32 cellular contexts compared by ENCODE assay signal in genomic region chr1:54136269-54136896, GRCh38. TPM values are rescaled to one million over a fixed set of nuclear protein-coding genes. Genes with fewer than 3 reads are reported as not detected.
A peak's percentile ranks its signal among the peaks of the same experiment; 100 is the strongest.
DNase-seq lines count a peak whose midpoint lies in the region; ATAC-seq, FAIRE-seq and TF ChIP-seq lines count a peak whose summit lies in the region.
"Had no signal": no experiment of that assay in that cellular context is flagged by ENCODE, and none has a peak within 500 bp of the region (broad histone marks: within the 10 kb centered on the region; RNA-seq: fewer than 3 reads in every experiment).

No MANE protein-coding gene starts in this region.

- no peak overlapping the region for H3K56ac ChIP-seq in H1 (replicated peaks; ENCODE audit: insufficient read length, low read depth, low read length)

- no peak for ATAC-seq in naive thymus-derived CD4-positive, alpha-beta T cell
- ATAC-seq: activated naive CD4-positive, alpha-beta T cell treated with anti-CD3 and anti-CD28 coated beads, Interleukin-2, amount 50 U/mL, for 72 hours; gastrocnemius medialis; K562; natural killer cell had no signal

- H3K9me3 ChIP-seq in mammary epithelial cell (replicated peaks; ENCODE audit: insufficient read depth, low read length) = no peaks in the 10 kb centered on the region
- H3K9me3 ChIP-seq in H1 (ENCODE audit: insufficient read depth in 2 of 2, low read depth in 1 of 2, low read length in 1 of 2) = no peaks in the 10 kb centered on the region
- H3K9me3 ChIP-seq in naive thymus-derived CD4-positive, alpha-beta T cell (ENCODE audit: control insufficient read depth in 2 of 3, low read length in 3 of 3) = no peaks in the 10 kb centered on the region
- H3K9me3 ChIP-seq: gastrocnemius medialis had no signal

- dilution Hi-C loops in mammary epithelial cell (cut with HindIII; ENCODE audit: low sequenced_read_pairs) = loop anchor here (5.0 kb wide), 1 partner anchor 36 kb away; no protein-coding TSS in a partner anchor

- peak overlapping the region; percentile 88; the same call in 1 of the 2 replicates for H2BK15ac ChIP-seq in H1 (ENCODE audit: low read length)

- H3K9me3 Mint-ChIP-seq in MCF 10A (ENCODE audit: unreplicated experiment) (no peaks in the 10 kb centered on the region), neural crest cell (no peaks in the 10 kb centered on the region)
- H3K9me3 Mint-ChIP-seq in naive thymus-derived CD4-positive, alpha-beta T cell = no peaks in the 10 kb centered on the region
- no peaks in the 10 kb centered on the region for H3K9me3 Mint-ChIP-seq in activated T-cell treated with anti-CD3 and anti-CD28 coated beads, Interleukin-2, amount 50 U/mL, for 24 hours
- H3K9me3 Mint-ChIP-seq: activated CD4-positive, alpha-beta memory T cell treated with anti-CD3 and anti-CD28 coated beads, Interleukin-2, amount 10 ng/mL, durations not matched to agents 7 days and 5 days; activated naive CD4-positive, alpha-beta T cell treated with anti-CD3 and anti-CD28 coated beads, Interleukin-2, amount 50 U/mL, for 72 hours; natural killer cell; T-helper 1 cell treated with Interleukin-12 subunit alpha and Interleukin-12 subunit beta and Interleukin-4 antibody, amounts not matched to agents 30 μg/mL and 1 μg/mL, for 36 hours had no signal

- peak overlapping the region; percentile 44; the same call in 1 of the 2 replicates for H2BK5ac ChIP-seq in H1 (ENCODE audit: low read depth, low read length)

- no peak overlapping the region for H3K9ac ChIP-seq in mammary epithelial cell (ENCODE audit: insufficient read depth, low read length)
- H3K9ac ChIP-seq in H1 (replicated peaks in 1 of 4; ENCODE audit: extremely low read depth in 1 of 4, low read depth in 3 of 4, low read length in 3 of 4) = peak overlapping the region in 1 of 4 experiments; percentile 29; a peak in 1 of 7 replicates
- H3K9ac ChIP-seq: parathyroid adenoma had no signal

- peak overlapping the region; percentile 60 for H4K91ac ChIP-seq in H1 (replicated peaks; ENCODE audit: insufficient read length, low read length)

- peak overlapping the region; percentile 82; the same call in 1 of the 2 replicates for H2BK12ac ChIP-seq in H1 (ENCODE audit: low read depth, low read length)

- intact Hi-C loops in MCF 10A (cut with micrococcal nuclease) (no loop called here), mammary epithelial cell (cut with micrococcal nuclease) (no loop called here)
- intact Hi-C loops in naive thymus-derived CD4-positive, alpha-beta T cell (cut with micrococcal nuclease) = no loop called here

- H3K18ac ChIP-seq in H1 (ENCODE audit: extremely low read depth, low read length) = peak overlapping the region; percentile 64

- WGBS in mammary epithelial cell (ENCODE audit: low coverage, missing lambda C conversion rate) = 98% methylated on average over 16 of the region's 17 CpGs
- 77% methylated on average over 17 of the region's 17 CpGs; no CpG with 5 or more reads in 1 of the 2 experiments for WGBS in H1 (ENCODE audit: extremely low coverage in 1 of 2, insufficient coverage in 1 of 2, insufficient read length in 1 of 2, insufficient replicate concordance in 2 of 2, low coverage in 1 of 2, low lambda C conversion rate in 2 of 2, missing lambda C conversion rate in 1 of 2), 2 experiments

- no peaks in the 10 kb centered on the region for H3K4me1 Mint-ChIP-seq in MCF 10A (ENCODE audit: insufficient read depth, unreplicated experiment)
- peaks cover 25% of the 10 kb centered on the region for H3K4me1 Mint-ChIP-seq in neural crest cell
- H3K4me1 Mint-ChIP-seq in naive thymus-derived CD4-positive, alpha-beta T cell = no peaks in the 10 kb centered on the region
- H3K4me1 Mint-ChIP-seq in activated T-cell treated with anti-CD3 and anti-CD28 coated beads, Interleukin-2, amount 50 U/mL, for 24 hours (ENCODE audit: low read depth) = no peaks in the 10 kb centered on the region
- H3K4me1 Mint-ChIP-seq: activated CD4-positive, alpha-beta memory T cell treated with anti-CD3 and anti-CD28 coated beads, Interleukin-2, amount 10 ng/mL, durations not matched to agents 7 days and 5 days; natural killer cell had no signal

- no peak overlapping the region for H3K4me3 ChIP-seq in mammary epithelial cell (replicated peaks in 1 of 3; ENCODE audit: insufficient read depth in 1 of 3, low read depth in 2 of 3, low read length in 3 of 3)
- peak overlapping the region in 1 of 4 experiments; percentile 34; a peak in 1 of 8 replicates for H3K4me3 ChIP-seq in H1 (ENCODE audit: extremely low read depth in 1 of 4, insufficient read depth in 2 of 4, low read depth in 3 of 4, low read length in 4 of 4)
- no peak overlapping the region for H3K4me3 ChIP-seq in naive thymus-derived CD4-positive, alpha-beta T cell (ENCODE audit: low read length)
- H3K4me3 ChIP-seq: gastrocnemius medialis, hepatocyte, K562 had no signal

- no peaks in the 10 kb centered on the region for H3K23me2 ChIP-seq in H1 (ENCODE audit: low read depth, low read length)

- DNase-seq in MCF 10A (ENCODE audit: unreplicated experiment) = no peak
- DNase-seq in mammary epithelial cell = no peak
- no peak for DNase-seq in H1 (ENCODE audit: low read depth in 1 of 2, low spot score in 2 of 2)
- no peak for DNase-seq in neural crest cell (ENCODE audit: low read depth, low spot score)
- DNase-seq in naive thymus-derived CD4-positive, alpha-beta T cell = no peak
- DNase-seq in NCI-H128 (lab: John Stamatoyannopoulos, UW; ENCODE audit: unreplicated experiment) = no peak
- no peak for DNase-seq in GM13976 (ENCODE audit: low spot score)
- no peak for DNase-seq in activated T-cell treated with anti-CD3 and anti-CD28 coated beads, Interleukin-2, amount 50 U/mL, for 24 hours
- DNase-seq: 8988T; activated CD4-positive, alpha-beta memory T cell treated with anti-CD3 and anti-CD28 coated beads, Interleukin-2, amount 10 ng/mL, durations not matched to agents 7 days and 5 days; activated CD4-positive, alpha-beta T cell treated with anti-CD3 and anti-CD28 coated beads for 1 hour; activated CD8-positive, alpha-beta memory T cell treated with anti-CD3 and anti-CD28 coated beads, Interleukin-2, amount 50 U/mL, for 48 hours; anterior cingulate cortex; gastrocnemius medialis; natural killer cell; NCI-H1105; NCI-H1930; NCI-H2227 treated with DMSO at 0.1 percent for 48 hours; stimulated activated CD4-positive, alpha-beta T cell treated with anti-CD3 and anti-CD28 coated beads, Interleukin-4, amount 100 ng/mL, for 1 hour; substantia nigra had no signal

- peak overlapping the region; percentile 93 for H2BK20ac ChIP-seq in H1 (ENCODE audit: low read length)

- 0 out of 2 replicates have a peak overlapping the region, but pooled peaks have one; percentile 65 for H2AK5ac ChIP-seq in H1 (ENCODE audit: low read depth, low read length)

- no peak overlapping the region for H3K4ac ChIP-seq in H1 (replicated peaks; ENCODE audit: insufficient read length, low read depth, low read length)

- H4K20me1 ChIP-seq in mammary epithelial cell (ENCODE audit: insufficient read depth, low read length) = no peaks in the 10 kb centered on the region
- H4K20me1 ChIP-seq in H1 (replicated peaks in 1 of 2; ENCODE audit: control insufficient read depth in 1 of 2, insufficient read depth in 2 of 2, low read length in 2 of 2) = no peaks in the 10 kb centered on the region

- BruUV-seq in MCF 10A (replicated peaks; lab: Mats Ljungman, UMichigan) = no TSS peak
- BruUV-seq in mammary epithelial cell (replicated peaks; lab: Mats Ljungman, UMichigan) = no TSS peak

- peaks cover 6% of the 10 kb centered on the region for H3K36me3 Mint-ChIP-seq in MCF 10A (ENCODE audit: insufficient read depth, unreplicated experiment)
- H3K36me3 Mint-ChIP-seq in neural crest cell (ENCODE audit: low read depth) = no peaks in the 10 kb centered on the region
- no peaks in the 10 kb centered on the region for H3K36me3 Mint-ChIP-seq in naive thymus-derived CD4-positive, alpha-beta T cell
- H3K36me3 Mint-ChIP-seq in activated T-cell treated with anti-CD3 and anti-CD28 coated beads, Interleukin-2, amount 50 U/mL, for 24 hours (ENCODE audit: low read depth) = no peaks in the 10 kb centered on the region
- H3K36me3 Mint-ChIP-seq: activated naive CD4-positive, alpha-beta T cell treated with anti-CD3 and anti-CD28 coated beads, Interleukin-2, amount 50 U/mL, for 72 hours; natural killer cell had no signal

- H3K79me1 ChIP-seq in H1 (ENCODE audit: low read depth, low read length) = no peaks in the 10 kb centered on the region

- H4K8ac ChIP-seq in H1 (ENCODE audit: extremely low read depth, insufficient read depth, low read length) = 0 out of 2 replicates have a peak overlapping the region, but pooled peaks have one; percentile 37

- H3K27me3 ChIP-seq in mammary epithelial cell (ENCODE audit: insufficient read depth, low read length) = no peaks in the 10 kb centered on the region
- no peaks in the 10 kb centered on the region for H3K27me3 ChIP-seq in H1 (replicated peaks in 1 of 4; ENCODE audit: control insufficient read depth in 3 of 4, extremely low read depth in 1 of 4, insufficient read depth in 3 of 4, low read length in 3 of 4)
- no peaks in the 10 kb centered on the region for H3K27me3 ChIP-seq in naive thymus-derived CD4-positive, alpha-beta T cell (ENCODE audit: control insufficient read depth in 2 of 2, insufficient read depth in 2 of 2, low read length in 2 of 2)
- H3K27me3 ChIP-seq: gastrocnemius medialis, hepatocyte had no signal

- no peak for TF ChIP-seq POLR2A in H1 (IDR thresholded peaks at IDR 0.05; ENCODE audit: control extremely low read depth in 1 of 2, low read depth in 2 of 2, low read length in 2 of 2)

- no peaks in the 10 kb centered on the region for H3K36me3 ChIP-seq in mammary epithelial cell (ENCODE audit: insufficient read depth, low read length)
- no peaks in the 10 kb centered on the region for H3K36me3 ChIP-seq in H1 (ENCODE audit: control insufficient read depth in 2 of 4, insufficient read depth in 4 of 4, low read length in 3 of 4)
- no peaks in the 10 kb centered on the region for H3K36me3 ChIP-seq in naive thymus-derived CD4-positive, alpha-beta T cell (ENCODE audit: control insufficient read depth in 2 of 3, insufficient read depth in 3 of 3, low read length in 3 of 3)
- H3K36me3 ChIP-seq: gastrocnemius medialis had no signal

- FAIRE-seq in H1 (lab: Jason Lieb, UNC) = no peak
- FAIRE-seq: endometrium, GM12891, H54, TTC549 had no signal

- no peak overlapping the region for H3K27ac ChIP-seq in mammary epithelial cell (ENCODE audit: insufficient read depth, low read depth, low read length)
- no peak overlapping the region for H3K27ac ChIP-seq in H1 (ENCODE audit: low read depth, low read length)
- H3K27ac ChIP-seq in naive thymus-derived CD4-positive, alpha-beta T cell (ENCODE audit: low read depth, low read length) = no peak overlapping the region
- H3K27ac ChIP-seq: gastrocnemius medialis, hepatocyte, parathyroid adenoma had no signal

- H4K5ac ChIP-seq in H1 (ENCODE audit: insufficient read length, low read depth, low read length) = no peak overlapping the region

- H2AFZ ChIP-seq in mammary epithelial cell (ENCODE audit: low read depth, low read length) (no peak overlapping the region), H1 (ENCODE audit: low read length) (peak overlapping the region; percentile 22; the same call in 1 of the 2 replicates)
- H2AFZ ChIP-seq: hepatocyte, parathyroid adenoma had no signal

- H3K27ac Mint-ChIP-seq in MCF 10A (ENCODE audit: low read depth, unreplicated experiment) = peak overlapping the region; percentile 14
- peak overlapping the region; percentile 44 for H3K27ac Mint-ChIP-seq in neural crest cell (ENCODE audit: unreplicated experiment)
- H3K27ac Mint-ChIP-seq in naive thymus-derived CD4-positive, alpha-beta T cell = no peak overlapping the region
- H3K27ac Mint-ChIP-seq in activated T-cell treated with anti-CD3 and anti-CD28 coated beads, Interleukin-2, amount 50 U/mL, for 24 hours = no peak overlapping the region
- H3K27ac Mint-ChIP-seq: activated CD4-positive, alpha-beta memory T cell treated with anti-CD3 and anti-CD28 coated beads, Interleukin-2, amount 10 ng/mL, durations not matched to agents 7 days and 5 days; natural killer cell; T-helper 1 cell treated with Interleukin-12 subunit alpha and Interleukin-12 subunit beta and Interleukin-4 antibody, amounts not matched to agents 30 μg/mL and 1 μg/mL, for 36 hours had no signal

- H3K27me3 Mint-ChIP-seq in MCF 10A (ENCODE audit: insufficient read depth, unreplicated experiment) (peaks cover 6% of the 10 kb centered on the region), neural crest cell (ENCODE audit: low read depth) (no peaks in the 10 kb centered on the region)
- peaks cover 0 to 4% (median 0%) of the 10 kb centered on the region in 5 donors for H3K27me3 Mint-ChIP-seq in naive thymus-derived CD4-positive, alpha-beta T cell
- H3K27me3 Mint-ChIP-seq in activated T-cell treated with anti-CD3 and anti-CD28 coated beads, Interleukin-2, amount 50 U/mL, for 24 hours = no peaks in the 10 kb centered on the region

- H3K4me3 Mint-ChIP-seq in MCF 10A (ENCODE audit: unreplicated experiment) (no peak overlapping the region), neural crest cell (no peak overlapping the region)
- no peak overlapping the region for H3K4me3 Mint-ChIP-seq in naive thymus-derived CD4-positive, alpha-beta T cell
- no peak overlapping the region for H3K4me3 Mint-ChIP-seq in activated T-cell treated with anti-CD3 and anti-CD28 coated beads, Interleukin-2, amount 50 U/mL, for 24 hours
- H3K4me3 Mint-ChIP-seq: activated CD4-positive, alpha-beta memory T cell treated with anti-CD3 and anti-CD28 coated beads, Interleukin-2, amount 10 ng/mL, durations not matched to agents 7 days and 5 days; natural killer cell; T-helper 1 cell treated with Interleukin-12 subunit alpha and Interleukin-12 subunit beta and Interleukin-4 antibody, amounts not matched to agents 30 μg/mL and 1 μg/mL, for 36 hours had no signal

- in situ Hi-C loops in mammary epithelial cell (cut with MboI; ENCODE audit: low sequenced_read_pairs in 2 of 2) (no loop called here), GM13976 (cut with MboI; ENCODE audit: low sequenced_read_pairs, unreplicated experiment) (no loop called here)

- H3K4me1 ChIP-seq in mammary epithelial cell (ENCODE audit: insufficient read depth, low read length) (no peaks in the 10 kb centered on the region), H1 (replicated peaks in 1 of 4; ENCODE audit: control insufficient read depth in 3 of 4, insufficient read depth in 4 of 4, low read length in 3 of 4) (peaks cover 12 to 29% (median 18%) of the 10 kb centered on the region in 4 experiments)
- no peaks in the 10 kb centered on the region for H3K4me1 ChIP-seq in naive thymus-derived CD4-positive, alpha-beta T cell (ENCODE audit: control insufficient read depth in 2 of 2, insufficient read depth in 2 of 2, low read length in 2 of 2)
- H3K4me1 ChIP-seq: gastrocnemius medialis, parathyroid adenoma had no signal

- H2BK120ac ChIP-seq in H1 (replicated peaks; ENCODE audit: low read depth, low read length) = peak overlapping the region; percentile 43

- no peak for TF ChIP-seq CTCF in MCF 10A (IDR thresholded peaks at IDR 0.05; ENCODE audit: unreplicated experiment)
- no peak for TF ChIP-seq CTCF in mammary epithelial cell (conservative IDR thresholded peaks at IDR 0.05 in 1 of 2, IDR thresholded peaks at IDR 0.05 in 1 of 2; ENCODE audit: extremely low read depth in 1 of 2, insufficient read depth in 1 of 2, low read depth in 1 of 2, low read length in 2 of 2)
- no peak for TF ChIP-seq CTCF in H1 (IDR thresholded peaks at IDR 0.05; ENCODE audit: control extremely low read depth in 1 of 3, insufficient read depth in 1 of 3, low read depth in 1 of 3, low read length in 3 of 3)
- TF ChIP-seq CTCF in neural crest cell (conservative IDR thresholded peaks at IDR 0.05) = no peak
- TF ChIP-seq CTCF in GM13976 (IDR thresholded peaks at IDR 0.05; ENCODE audit: borderline replicate concordance, control extremely low read depth, extremely low read depth, insufficient read depth, missing control alignments) = no peak

- H3K4me2 ChIP-seq in mammary epithelial cell (ENCODE audit: insufficient read depth, low read depth, low read length) = no peak overlapping the region
- peak overlapping the region; percentile 26 to 58; a peak in 3 of 4 replicates for H3K4me2 ChIP-seq in H1 (ENCODE audit: insufficient read depth in 1 of 2, low read depth in 2 of 2, low read length in 2 of 2)
- H3K4me2 ChIP-seq: hepatocyte had no signal

- no peak for TF ChIP-seq EP300 in H1 (IDR thresholded peaks at IDR 0.05; ENCODE audit: borderline replicate concordance in 1 of 2, low read depth in 2 of 2, low read length in 2 of 2)

- H3K23ac ChIP-seq in H1 (ENCODE audit: insufficient read length) = no peak overlapping the region

- POLR2A ChIA-PET in MCF 10A (lab: Yijun Ruan, JAX) (interaction anchor here (0.7 kb wide), 1 partner anchor 9 kb away, joined by 3 read pairs; no protein-coding TSS in a partner anchor), H1 (lab: Charles Lee; ENCODE audit: partially characterized antibody) (interaction anchor here (0.8 to 2.4 kb wide), 5 partner anchors 10 to 63 kb away, joined by 3 to 8 read pairs (median 4); partner anchors contain the start of genes CYB5RL and MRPL37)
- POLR2A ChIA-PET in naive thymus-derived CD4-positive, alpha-beta T cell (lab: Charles Lee) = no interaction called here

- no peak overlapping the region for H3K14ac ChIP-seq in H1 (ENCODE audit: insufficient read length)

- TF ChIP-seq RAD21 in H1 (IDR thresholded peaks at IDR 0.05 in 1 of 2, conservative IDR thresholded peaks at IDR 0.05 in 1 of 2; ENCODE audit: low read depth in 2 of 2, low read length in 2 of 2) = no peak

- CTCF ChIA-PET in MCF 10A (lab: Yijun Ruan, JAX) = interaction anchor here (0.6 to 0.9 kb wide), 2 partner anchors 250 to 785 kb away, joined by 3 to 5 read pairs; no protein-coding TSS in a partner anchor
- CTCF ChIA-PET in mammary epithelial cell (lab: Charles Lee; ENCODE audit: low non-redundant PET) = no interaction called here
- CTCF ChIA-PET in H1 (lab: Charles Lee; ENCODE audit: partially characterized antibody) = interaction anchor here (0.6 to 9.9 kb wide), 8 partner anchors 10 to 412 kb away, joined by 3 to 110 read pairs (median 4); partner anchors contain the start of genes ACOT11 and CDCP2
- CTCF ChIA-PET in naive thymus-derived CD4-positive, alpha-beta T cell (lab: Charles Lee) = interaction anchor here (0.9 kb wide), 1 partner anchor 353 kb away, joined by 4 read pairs; no protein-coding TSS in a partner anchor

- no peaks in the 10 kb centered on the region for H3K79me2 ChIP-seq in mammary epithelial cell (ENCODE audit: insufficient read depth, low read length)
- no peaks in the 10 kb centered on the region for H3K79me2 ChIP-seq in H1 (ENCODE audit: control insufficient read depth in 1 of 2, insufficient read depth in 2 of 2, low read length in 2 of 2)
- H3K79me2 ChIP-seq: hepatocyte, parathyroid adenoma had no signal

RNA-seq across cellular contexts. Expression of gene CDCP2, which starts 16.4 kb away (rescaled TPM):
- total RNA-seq in MCF 10A (2022) = not detected in 2 replicates
- not detected for total RNA-seq in mammary epithelial cell
- not detected for polyA plus RNA-seq in mammary epithelial cell
- not detected for polyA minus RNA-seq in mammary epithelial cell
- not detected in 2 replicates for total RNA-seq in H1 (2021; fragmentation: NEBNext Ultra II Directional; extraction: Animal tissue kit (Norgen Biotek cat#: 25700))
- not detected in 2 replicates for polyA plus RNA-seq in H1 (2011; rRNA removed)
- polyA plus RNA-seq in H1 (2011; cell fraction: cytosol; rRNA removed) = not detected
- polyA plus RNA-seq in H1 (2011; cell fraction: nucleus; rRNA removed) = 0.04 TPM
- polyA plus RNA-seq in H1 (2012, experiment 1 of 2) = not detected in 4 replicates
- not detected for polyA plus RNA-seq in H1 (2012, experiment 2 of 2)
- not detected for polyA plus RNA-seq in H1 (2013, experiment 1 of 2)
- not detected for polyA plus RNA-seq in H1 (2013, experiment 2 of 2)
- 0.19 TPM in 1 of 2 replicates, not detected in the other for polyA minus RNA-seq in H1 (2011; rRNA and poly(A)+ RNA removed)
- polyA minus RNA-seq in H1 (2011; cell fraction: cytosol; rRNA and poly(A)+ RNA removed) = not detected
- not detected for polyA minus RNA-seq in H1 (2011; cell fraction: nucleus; rRNA and poly(A)+ RNA removed)
- total RNA-seq in neural crest cell = not detected in 2 replicates
- total RNA-seq in naive thymus-derived CD4-positive, alpha-beta T cell = under 1 TPM in 2 of 5 experiments, not detected in 3; 0.22 to 0.30 TPM
- polyA plus RNA-seq in naive thymus-derived CD4-positive, alpha-beta T cell = not detected
- total RNA-seq: activated CD4-positive, alpha-beta memory T cell treated with anti-CD3 and anti-CD28 coated beads, Interleukin-2, amount 10 ng/mL, durations not matched to agents 7 days and 5 days; cardiac septum; gastrocnemius medialis; hepatocyte; K562; M059J; SK-MEL-5 had no signal
- polyA plus RNA-seq: hepatocyte, K562 had no signal

Comparison
In these comparisons a context has a peak if more than half of its experiments do, and no peak if none do; other contexts are left out.
1. H3K27ac Mint-ChIP-seq: peak in MCF 10A (single experiment) and neural crest cell (single experiment); none in naive thymus-derived CD4-positive, alpha-beta T cell (0 of 9) and activated T-cell treated with anti-CD3 and anti-CD28 coated beads, Interleukin-2, amount 50 U/mL, for 24 hours (single experiment).